In the genomic region with DNA sequence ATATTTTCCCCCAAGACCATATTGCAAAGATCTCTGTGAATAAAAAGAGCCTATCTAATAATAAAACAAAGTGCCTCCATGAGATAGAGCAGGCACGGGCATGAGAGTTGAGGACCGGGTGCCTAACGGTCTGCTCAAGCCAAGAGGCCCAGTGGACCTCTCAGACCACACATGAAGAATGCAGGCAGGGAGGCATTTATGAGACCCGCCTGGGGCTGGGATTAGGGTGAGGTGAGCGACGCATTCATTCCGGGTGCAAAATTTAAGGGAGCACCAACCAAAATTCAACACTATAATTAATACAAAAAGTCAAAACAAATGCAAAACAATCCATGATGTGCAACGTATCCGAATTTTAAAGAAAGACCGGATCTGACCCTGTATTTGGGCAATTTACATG, we compare ENCODE assay signal across 27 cellular contexts.
"Had no signal": no experiment of that assay in that cellular context is flagged by ENCODE, and none has a peak within 500 bp of the region (broad histone marks: within the 10 kb centered on the region; RNA-seq: fewer than 3 reads in every experiment).

No MANE protein-coding gene starts in this region.

- H3K27me3 ChIP-seq: stomach, suprapubic skin, testis, thyroid gland, tibial nerve, transverse colon, upper lobe of left lung, uterus, vagina had no signal

- H3K27ac ChIP-seq: stomach, suprapubic skin, testis, thoracic aorta, thyroid gland, tibial artery, tibial nerve, transverse colon, upper lobe of left lung, uterus, vagina had no signal

- H3K4me1 ChIP-seq: stomach, suprapubic skin, testis, thyroid gland, tibial artery, tibial nerve, transverse colon, upper lobe of left lung, uterus, vagina had no signal

- H3K27ac Mint-ChIP-seq: stimulated activated effector memory CD8-positive, alpha-beta T cell treated with anti-CD3 and anti-CD28 coated beads, Interleukin-12 subunit alpha, Interleukin-12 subunit beta, amount 100 ng/mL, for 72 hours; stimulated activated memory B cell treated with anti-CD40 and anti-IgM and Interleukin-4, amounts not matched to agents 10 μg/mL and 1 μg/mL and 100 μg/mL, for 72 hours; stimulated activated naive B cell treated with anti-CD40 and anti-IgM and Interleukin-4, amounts not matched to agents 10 μg/mL and 1 μg/mL and 100 μg/mL, for 72 hours; stimulated activated naive CD8-positive, alpha-beta T cell treated with anti-CD3 and anti-CD28 coated beads, Interleukin-15, amount 100 ng/mL, for 72 hours; stimulated activated naive CD8-positive, alpha-beta T cell treated with anti-CD3 and anti-CD28 coated beads, Interleukin-15, Interleukin-2, amounts not matched to agents 100 ng/mL and 50 ng/mL, for 24 hours; type B pancreatic cell had no signal

- H3K9me3 ChIP-seq: suprapubic skin, testis, thoracic aorta, thyroid gland, tibial artery, transverse colon, upper lobe of left lung, uterus, vagina had no signal

- DNase-seq: stimulated activated CD4-positive, alpha-beta T cell treated with anti-CD3 and anti-CD28 coated beads, Interleukin-2, amount 100 ng/mL, for 48 hours; stimulated activated CD4-positive, alpha-beta T cell treated with anti-CD3 and anti-CD28 coated beads, Interleukin-4, amount 100 ng/mL, for 1 hour; stimulated activated CD4-positive, alpha-beta T cell treated with anti-CD3 and anti-CD28 coated beads, Interleukin-4, amount 100 ng/mL, for 24 hours; stimulated activated CD4-positive, alpha-beta T cell treated with anti-CD3 and anti-CD28 coated beads, Interleukin-4, amount 100 ng/mL, for 4 hours; stimulated activated CD8-positive, alpha-beta memory T cell treated with anti-CD3 and anti-CD28 coated beads, Interleukin-4, amount 100 ng/mL, for 48 hours; stimulated activated naive B cell treated with anti-CD40 and anti-IgM and Interleukin-4, amounts not matched to agents 10 μg/mL and 1 μg/mL and 100 μg/mL, for 72 hours; stimulated activated naive CD4-positive, alpha-beta T cell; stimulated activated naive CD4-positive, alpha-beta T cell treated with Interleukin-2 at 50 U/mL for 16 hours; stimulated activated naive CD8-positive, alpha-beta T cell treated with anti-CD3 and anti-CD28 coated beads, Interleukin-15, amount 100 ng/mL, for 72 hours; stimulated activated naive CD8-positive, alpha-beta T cell treated with anti-CD3 and anti-CD28 coated beads, Interleukin-15, Interleukin-2, amounts not matched to agents 100 U/mL and 50 U/mL, for 24 hours; stomach; substantia nigra; testis; thyroid gland; tibial artery; transverse colon; trophoblast cell; upper lobe of left lung; uterus had no signal

- H3K4me3 Mint-ChIP-seq: stimulated activated effector memory CD8-positive, alpha-beta T cell treated with anti-CD3 and anti-CD28 coated beads, Interleukin-12 subunit alpha, Interleukin-12 subunit beta, amount 100 ng/mL, for 72 hours; stimulated activated memory B cell treated with anti-CD40 and anti-IgM and Interleukin-4, amounts not matched to agents 10 μg/mL and 1 μg/mL and 100 μg/mL, for 72 hours; stimulated activated naive B cell treated with anti-CD40 and anti-IgM and Interleukin-4, amounts not matched to agents 10 μg/mL and 1 μg/mL and 100 μg/mL, for 72 hours; stimulated activated naive CD8-positive, alpha-beta T cell treated with anti-CD3 and anti-CD28 coated beads, Interleukin-15, amount 100 ng/mL, for 72 hours; stimulated activated naive CD8-positive, alpha-beta T cell treated with anti-CD3 and anti-CD28 coated beads, Interleukin-15, Interleukin-2, amounts not matched to agents 100 ng/mL and 50 ng/mL, for 24 hours; type B pancreatic cell had no signal

- H3K36me3 ChIP-seq: stomach, suprapubic skin, thoracic aorta, thyroid gland, tibial artery, tibial nerve, transverse colon, upper lobe of left lung, uterus, vagina had no signal

- H3K4me1 Mint-ChIP-seq: stimulated activated memory B cell treated with anti-CD40 and anti-IgM and Interleukin-4, amounts not matched to agents 10 μg/mL and 1 μg/mL and 100 μg/mL, for 72 hours; stimulated activated naive B cell treated with anti-CD40 and anti-IgM and Interleukin-4, amounts not matched to agents 10 μg/mL and 1 μg/mL and 100 μg/mL, for 72 hours; stimulated activated naive CD8-positive, alpha-beta T cell treated with anti-CD3 and anti-CD28 coated beads, Interleukin-15, amount 100 ng/mL, for 72 hours had no signal

- ATAC-seq: stimulated activated effector memory CD8-positive, alpha-beta T cell treated with anti-CD3 and anti-CD28 coated beads, Interleukin-12 subunit alpha, Interleukin-12 subunit beta, amount 100 ng/mL, for 72 hours; stimulated activated memory B cell treated with anti-CD40 and anti-IgM and Interleukin-4, amounts not matched to agents 10 μg/mL and 1 μg/mL and 100 μg/mL, for 72 hours; stimulated activated naive B cell treated with anti-CD40 and anti-IgM and Interleukin-4, amounts not matched to agents 10 μg/mL and 1 μg/mL and 100 μg/mL, for 72 hours; stimulated activated naive CD8-positive, alpha-beta T cell treated with anti-CD3 and anti-CD28 coated beads, Interleukin-15, amount 100 ng/mL, for 72 hours; stimulated activated naive CD8-positive, alpha-beta T cell treated with anti-CD3 and anti-CD28 coated beads, Interleukin-15, Interleukin-2, amounts not matched to agents 100 U/mL and 50 U/mL, for 24 hours had no signal

- H3K36me3 Mint-ChIP-seq: stimulated activated effector memory CD8-positive, alpha-beta T cell treated with anti-CD3 and anti-CD28 coated beads, Interleukin-12 subunit alpha, Interleukin-12 subunit beta, amount 100 ng/mL, for 72 hours; stimulated activated memory B cell treated with anti-CD40 and anti-IgM and Interleukin-4, amounts not matched to agents 10 μg/mL and 1 μg/mL and 100 μg/mL, for 72 hours; stimulated activated naive B cell treated with anti-CD40 and anti-IgM and Interleukin-4, amounts not matched to agents 10 μg/mL and 1 μg/mL and 100 μg/mL, for 72 hours; type B pancreatic cell had no signal

- H3K9me3 Mint-ChIP-seq: stimulated activated naive B cell treated with anti-CD40 and anti-IgM and Interleukin-4, amounts not matched to agents 10 μg/mL and 1 μg/mL and 100 μg/mL, for 72 hours; stimulated activated naive CD8-positive, alpha-beta T cell treated with anti-CD3 and anti-CD28 coated beads, Interleukin-15, amount 100 ng/mL, for 72 hours; type B pancreatic cell had no signal

- H3K4me3 ChIP-seq: stomach, suprapubic skin, testis, thoracic aorta, thyroid gland, tibial artery, tibial nerve, transverse colon, upper lobe of left lung, uterus, vagina had no signal
